In genomic region chr2:42767080-42767898, GRCh38 we compare ENCODE assay signal across 1 cellular context.
TF ChIP-seq lines count a peak whose summit lies in the region.

No MANE protein-coding gene starts in this region.

TF ChIP-seq in GM12878, 131 proteins besides CTCF, POLR2A, EP300 and RAD21:
- TF ChIP-seq ZNF622 (IDR thresholded peaks at IDR 0.05) (no peak), IRF3 (IDR thresholded peaks at IDR 0.05) (no peak), MXI1 (IDR thresholded peaks at IDR 0.05; ENCODE audit: low read depth, low read length) (no peak)
